In genomic region chr1:68916227-68916853, GRCh38 we compare ENCODE assay signal across 11 cellular contexts.
DNase-seq lines count a peak whose midpoint lies in the region; ATAC-seq and TF ChIP-seq lines count a peak whose summit lies in the region.
"Had no signal": no experiment of that assay in that cellular context is flagged by ENCODE, and none has a peak within 500 bp of the region (broad histone marks: within the 10 kb centered on the region; RNA-seq: fewer than 3 reads in every experiment).

No MANE protein-coding gene starts in this region.

- no peaks in the 10 kb centered on the region for H3K9me3 ChIP-seq in PC-9 (ENCODE audit: insufficient read depth, low read depth)
- peaks cover 0 to 3% of the 10 kb centered on the region in 2 donors for H3K9me3 ChIP-seq in ovary
- H3K9me3 ChIP-seq: upper lobe of left lung had no signal

- H3K27ac ChIP-seq in PC-9 (no peak overlapping the region), ovary (peak overlapping the region in 1 of 2 donors; percentile 14)
- H3K27ac ChIP-seq: upper lobe of left lung had no signal

- WGBS in ovary, 3 donors = 4 to 11% (median 6%) methylated on average over 4 of the region's 4 CpGs

- no peaks in the 10 kb centered on the region for H3K4me1 ChIP-seq in PC-9 (replicated peaks; ENCODE audit: insufficient read depth)
- peaks cover 8% of the 10 kb centered on the region for H3K4me1 ChIP-seq in ovary (ENCODE audit: insufficient read depth)
- H3K4me1 ChIP-seq: upper lobe of left lung had no signal

- in situ Hi-C loops in GM13976 (cut with MboI; ENCODE audit: low sequenced_read_pairs, unreplicated experiment) = no loop called here

- DNase-seq in D341Med (ENCODE audit: low spot score) (peak; percentile 16), PC-9 (peak; percentile 27 to 47), fibroblast of mammary gland (ENCODE audit: low read depth) (peak; percentile 73), ovary (peak in 4 of 5 donors; percentile 10 to 30 (median 19)), GM13976 (ENCODE audit: low spot score) (no peak), T-helper 9 cell (no peak)
- DNase-seq in stimulated activated CD4-positive, alpha-beta T cell treated with anti-CD3 and anti-CD28 coated beads, Interleukin-15, amount 100 ng/mL, for 24 hours = no peak
- DNase-seq: DMS79, upper lobe of left lung had no signal

- POLR2A ChIA-PET in PC-9 (lab: Charles Lee; ENCODE audit: unreplicated experiment) = no interaction called here

- intact Hi-C loops in PC-9 (cut with micrococcal nuclease; ENCODE audit: unreplicated experiment) = no loop called here
- intact Hi-C loops in ovary (cut with DNase I) = no loop called here

- no peak for TF ChIP-seq POLR2A in ovary (IDR thresholded peaks at IDR 0.05)

- H4K20me1 ChIP-seq in PC-9 (ENCODE audit: insufficient read depth) = no peaks in the 10 kb centered on the region

- H3K27me3 ChIP-seq in PC-9 (ENCODE audit: insufficient read depth, low read depth) (no peaks in the 10 kb centered on the region), ovary (no peaks in the 10 kb centered on the region)
- H3K27me3 ChIP-seq: upper lobe of left lung had no signal

- TF ChIP-seq CTCF in PC-9 (conservative IDR thresholded peaks at IDR 0.05) (no peak), fibroblast of mammary gland (conservative IDR thresholded peaks at IDR 0.05; ENCODE audit: control insufficient read depth, insufficient read depth, low read depth, low read length) (no peak), ovary (IDR thresholded peaks at IDR 0.05) (no peak), GM13976 (IDR thresholded peaks at IDR 0.05; ENCODE audit: borderline replicate concordance, control extremely low read depth, extremely low read depth, insufficient read depth, missing control alignments) (no peak)

- H3K36me3 ChIP-seq in PC-9 (ENCODE audit: low read depth) (no peaks in the 10 kb centered on the region), ovary (no peaks in the 10 kb centered on the region)
- H3K36me3 ChIP-seq: upper lobe of left lung had no signal

- BruUV-seq in PC-9 (replicated peaks; lab: Mats Ljungman, UMichigan) = no TSS peak

- no peaks in the 10 kb centered on the region for H3K79me2 ChIP-seq in PC-9 (ENCODE audit: low read depth)

- H3K9me2 ChIP-seq in PC-9 (ENCODE audit: insufficient read depth) = no peaks in the 10 kb centered on the region; the same call in 1 of the 2 replicates

- H3K4me2 ChIP-seq in PC-9 = no peak overlapping the region

- H3K4me3 ChIP-seq in PC-9 (no peak overlapping the region), fibroblast of mammary gland (ENCODE audit: control insufficient read depth, low read depth, low read length) (no peak overlapping the region), ovary (no peak overlapping the region)
- H3K4me3 ChIP-seq: skin epidermis, upper lobe of left lung had no signal

- H2AFZ ChIP-seq in PC-9 = no peak overlapping the region

- no peak for TF ChIP-seq EP300 in ovary (IDR thresholded peaks at IDR 0.05)

- ATAC-seq in GM21786 (IDR thresholded peaks at IDR 0.05; ENCODE audit: unreplicated experiment) = no peak

- CTCF ChIA-PET in PC-9 (lab: Charles Lee) = no interaction called here

- no peaks in the 10 kb centered on the region for H3F3A ChIP-seq in PC-9 (ENCODE audit: insufficient read depth, low read depth)

Comparison
In these comparisons a context has a peak if more than half of its experiments do, and no peak if none do; other contexts are left out.
1. DNase-seq: peak in D341Med (single experiment), PC-9 (2 of 2), fibroblast of mammary gland (single experiment) and ovary (4 of 5); none in GM13976 (single experiment), T-helper 9 cell (single experiment) and stimulated activated CD4-positive, alpha-beta T cell treated with anti-CD3 and anti-CD28 coated beads, Interleukin-15, amount 100 ng/mL, for 24 hours (single experiment).